In the genomic region with DNA sequence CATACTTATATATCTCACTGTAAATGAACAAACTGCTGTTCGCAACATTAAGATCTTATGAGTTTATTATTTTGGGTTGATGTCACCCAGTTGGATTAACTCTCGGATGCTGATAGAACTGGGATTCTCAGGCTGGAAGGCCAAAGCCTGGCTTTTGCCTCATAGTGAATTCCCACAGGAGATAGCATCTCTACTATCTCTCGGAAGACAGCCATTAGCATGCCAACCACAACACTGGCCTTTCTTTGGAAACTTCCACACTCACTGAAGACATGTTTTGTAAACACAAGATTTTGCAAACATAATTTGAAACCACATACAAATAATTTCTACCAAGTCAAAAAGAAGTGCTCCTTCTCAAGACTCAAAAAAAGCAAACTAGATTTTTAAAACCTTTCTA, we compare ENCODE assay signal across 6 cellular contexts. TPM values are rescaled to one million over a fixed set of nuclear protein-coding genes. Genes with fewer than 3 reads are reported as not detected.
"Had no signal": no experiment of that assay in that cellular context is flagged by ENCODE, and none has a peak within 500 bp of the region (broad histone marks: within the 10 kb centered on the region; RNA-seq: fewer than 3 reads in every experiment).

No MANE protein-coding gene starts in this region.

- H3K4me3 ChIP-seq: GM23338, K562 had no signal

- H3K4me2 ChIP-seq: GM23338 had no signal

- ATAC-seq: GM23338, K562 had no signal

- H2AFZ ChIP-seq: GM23338 had no signal

- DNase-seq: H9, HCEC 1CT, IMR-90 had no signal

RNA-seq across cellular contexts. Expression of a gene that starts 46.9 kb away (rescaled TPM):
- polyA plus RNA-seq: GM23338, H1, IMR-90, K562 had no signal
